In the genomic region with DNA sequence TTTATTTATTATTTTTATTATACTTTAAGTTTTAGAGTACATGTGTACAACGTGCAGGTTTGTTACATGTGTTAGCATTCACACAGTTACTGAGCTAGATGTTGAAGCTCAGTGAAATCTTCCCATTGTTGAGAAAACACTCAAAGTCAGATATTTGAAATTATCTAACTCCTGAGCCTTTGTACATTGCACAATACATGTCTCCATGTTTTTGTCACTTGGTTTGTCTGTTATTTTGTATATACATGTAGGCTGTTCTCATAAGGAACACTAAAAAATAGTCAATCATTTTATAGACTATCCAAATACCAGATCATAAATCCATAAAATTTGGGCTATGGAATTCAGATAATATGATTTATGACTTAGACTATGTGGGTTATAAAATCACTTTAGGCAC, we compare ENCODE assay signal across 39 cellular contexts.
"Had no signal": no experiment of that assay in that cellular context is flagged by ENCODE, and none has a peak within 500 bp of the region (broad histone marks: within the 10 kb centered on the region; RNA-seq: fewer than 3 reads in every experiment).

No MANE protein-coding gene starts in this region.

- H3K4me3 Mint-ChIP-seq: activated naive CD4-positive, alpha-beta T cell treated with anti-CD3 and anti-CD28 coated beads for 36 hours; activated naive CD4-positive, alpha-beta T cell treated with anti-CD3 and anti-CD28 coated beads, Interleukin-2, amount 10 ng/mL, durations not matched to agents 7 days and 5 days; activated naive CD4-positive, alpha-beta T cell treated with anti-CD3 and anti-CD28 coated beads, Interleukin-2, amount 50 U/mL, for 24 hours; activated naive CD8-positive, alpha-beta T cell; activated naive CD8-positive, alpha-beta T cell treated with anti-CD3 and anti-CD28 coated beads for 36 hours; activated naive CD8-positive, alpha-beta T cell treated with anti-CD3 and anti-CD28 coated beads, Interleukin-2, amount 10 ng/mL, durations not matched to agents 7 days and 5 days; activated naive CD8-positive, alpha-beta T cell treated with anti-CD3 and anti-CD28 coated beads, Interleukin-2, amount 50 U/mL, for 24 hours; activated T-cell treated with anti-CD3 and anti-CD28 coated beads, Interleukin-2, amount 50 U/mL, for 24 hours; activated T-cell treated with anti-CD3 and anti-CD28 coated beads, Interleukin-2, amount 50 U/mL, for 4 hours; activated T-cell treated with anti-CD3 and anti-CD28 coated beads, Interleukin-2, amount 50 U/mL, for 72 hours; activated T-helper 1 cell treated with anti-CD3 and anti-CD28 coated beads, Interleukin-12 subunit alpha, Interleukin-12 subunit beta, Interleukin-2, Interleukin-4 antibody, amounts not matched to agents 30 ng/mL and 10 ng/mL and 1 ng/mL, durations not matched to agents 14 hours and 24 hours and 36 hours; activated T-helper 17 cell treated with anti-CD3 and anti-CD28 coated beads, Interleukin-2, amount 50 U/mL, for 72 hours; brain; central memory CD8-positive, alpha-beta T cell had no signal

- DNase-seq: activated effector memory CD4-positive, alpha-beta T cell treated with anti-CD3 and anti-CD28 coated beads, Interleukin-2, amount 50 U/mL, for 16 hours; activated effector memory CD4-positive, alpha-beta T cell treated with Interleukin-2 at 50 U/mL for 16 hours; activated gamma-delta T cell; activated gamma-delta T cell treated with Interleukin-2 at 50 U/mL for 16 hours; activated naive CD4-positive, alpha-beta T cell; activated naive CD4-positive, alpha-beta T cell treated with anti-CD3 and anti-CD28 coated beads for 36 hours; activated naive CD4-positive, alpha-beta T cell treated with anti-CD3 and anti-CD28 coated beads, Interleukin-2, amount 10 ng/mL, durations not matched to agents 7 days and 5 days; activated naive CD4-positive, alpha-beta T cell treated with anti-CD3 and anti-CD28 coated beads, Interleukin-2, amount 50 U/mL, for 16 hours; activated naive CD4-positive, alpha-beta T cell treated with Interleukin-2 at 50 U/mL for 16 hours; activated naive CD8-positive, alpha-beta T cell treated with anti-CD3 and anti-CD28 coated beads for 36 hours; activated naive CD8-positive, alpha-beta T cell treated with anti-CD3 and anti-CD28 coated beads, Interleukin-2, amount 10 ng/mL, durations not matched to agents 7 days and 5 days; activated naive CD8-positive, alpha-beta T cell treated with anti-CD3 and anti-CD28 coated beads, Interleukin-2, amount 50 U/mL, for 24 hours; activated T-cell treated with anti-CD3 and anti-CD28 coated beads, Interleukin-2, amount 50 U/mL, for 24 hours; activated T-cell treated with anti-CD3 and anti-CD28 coated beads, Interleukin-2, amount 50 U/mL, for 4 hours; activated T-cell treated with anti-CD3 and anti-CD28 coated beads, Interleukin-2, amount 50 U/mL, for 48 hours; activated T-cell treated with anti-CD3 and anti-CD28 coated beads, Interleukin-2, amount 50 U/mL, for 72 hours; adrenal gland; amniotic stem cell; amygdala; anterior cingulate cortex; aorta; body of pancreas; brain microvascular endothelial cell; caudate nucleus; central memory CD4-positive, alpha-beta T cell; cerebellar nuclear complex had no signal

- H3K27ac ChIP-seq: adrenal gland, ascending aorta, body of pancreas, brain microvascular endothelial cell, breast epithelium, cardiac muscle cell had no signal

- H3K9me3 ChIP-seq: adrenal gland, ascending aorta, body of pancreas, breast epithelium had no signal

- ATAC-seq: activated naive CD4-positive, alpha-beta T cell treated with anti-CD3 and anti-CD28 coated beads, Interleukin-2, amount 50 U/mL, for 72 hours; activated naive CD8-positive, alpha-beta T cell treated with anti-CD3 and anti-CD28 coated beads, Interleukin-2, amount 50 U/mL, for 24 hours; activated T-cell treated with anti-CD3 and anti-CD28 coated beads, Interleukin-2, amount 50 U/mL, for 4 hours; activated T-cell treated with anti-CD3 and anti-CD28 coated beads, Interleukin-2, amount 50 U/mL, for 72 hours; activated T-helper 17 cell treated with anti-CD3 and anti-CD28 coated beads, Interleukin-2, amount 50 U/mL, for 72 hours; body of pancreas had no signal

- H3K9me3 Mint-ChIP-seq: activated naive CD4-positive, alpha-beta T cell treated with anti-CD3 and anti-CD28 coated beads for 36 hours; activated naive CD4-positive, alpha-beta T cell treated with anti-CD3 and anti-CD28 coated beads, Interleukin-2, amount 10 ng/mL, durations not matched to agents 7 days and 5 days; activated naive CD4-positive, alpha-beta T cell treated with anti-CD3 and anti-CD28 coated beads, Interleukin-2, amount 50 U/mL, for 24 hours; activated naive CD8-positive, alpha-beta T cell treated with anti-CD3 and anti-CD28 coated beads, Interleukin-2, amount 50 U/mL, for 24 hours; activated T-helper 1 cell treated with anti-CD3 and anti-CD28 coated beads, Interleukin-12 subunit alpha, Interleukin-12 subunit beta, Interleukin-2, Interleukin-4 antibody, amounts not matched to agents 30 ng/mL and 10 ng/mL and 1 ng/mL, durations not matched to agents 14 hours and 24 hours and 36 hours; brain had no signal

- H3K36me3 ChIP-seq: adrenal gland, ascending aorta, brain microvascular endothelial cell, breast epithelium, cardiac muscle cell had no signal

- H3K27me3 ChIP-seq: adrenal gland, ascending aorta, body of pancreas, brain microvascular endothelial cell, breast epithelium, cardiac muscle cell had no signal

- H3K4me1 Mint-ChIP-seq: activated naive CD4-positive, alpha-beta T cell treated with anti-CD3 and anti-CD28 coated beads, Interleukin-2, amount 10 ng/mL, durations not matched to agents 7 days and 5 days; activated naive CD4-positive, alpha-beta T cell treated with anti-CD3 and anti-CD28 coated beads, Interleukin-2, amount 50 U/mL, for 24 hours; activated naive CD8-positive, alpha-beta T cell treated with anti-CD3 and anti-CD28 coated beads for 36 hours; activated naive CD8-positive, alpha-beta T cell treated with anti-CD3 and anti-CD28 coated beads, Interleukin-2, amount 10 ng/mL, durations not matched to agents 7 days and 5 days; activated naive CD8-positive, alpha-beta T cell treated with anti-CD3 and anti-CD28 coated beads, Interleukin-2, amount 50 U/mL, for 24 hours; activated T-helper 17 cell treated with anti-CD3 and anti-CD28 coated beads, Interleukin-2, amount 50 U/mL, for 72 hours; brain; central memory CD8-positive, alpha-beta T cell had no signal

- H3K36me3 Mint-ChIP-seq: activated naive CD4-positive, alpha-beta T cell treated with anti-CD3 and anti-CD28 coated beads, Interleukin-2, amount 10 ng/mL, durations not matched to agents 7 days and 5 days; activated naive CD4-positive, alpha-beta T cell treated with anti-CD3 and anti-CD28 coated beads, Interleukin-2, amount 50 U/mL, for 24 hours; activated naive CD4-positive, alpha-beta T cell treated with anti-CD3 and anti-CD28 coated beads, Interleukin-2, amount 50 U/mL, for 72 hours; activated naive CD8-positive, alpha-beta T cell; activated naive CD8-positive, alpha-beta T cell treated with anti-CD3 and anti-CD28 coated beads for 36 hours; activated naive CD8-positive, alpha-beta T cell treated with anti-CD3 and anti-CD28 coated beads, Interleukin-2, amount 10 ng/mL, durations not matched to agents 7 days and 5 days; brain had no signal

- H3K27ac Mint-ChIP-seq: activated naive CD4-positive, alpha-beta T cell treated with anti-CD3 and anti-CD28 coated beads for 36 hours; activated naive CD4-positive, alpha-beta T cell treated with anti-CD3 and anti-CD28 coated beads, Interleukin-2, amount 10 ng/mL, durations not matched to agents 7 days and 5 days; activated naive CD4-positive, alpha-beta T cell treated with anti-CD3 and anti-CD28 coated beads, Interleukin-2, amount 50 U/mL, for 24 hours; activated naive CD4-positive, alpha-beta T cell treated with anti-CD3 and anti-CD28 coated beads, Interleukin-2, amount 50 U/mL, for 72 hours; activated naive CD8-positive, alpha-beta T cell; activated naive CD8-positive, alpha-beta T cell treated with anti-CD3 and anti-CD28 coated beads for 36 hours; activated naive CD8-positive, alpha-beta T cell treated with anti-CD3 and anti-CD28 coated beads, Interleukin-2, amount 10 ng/mL, durations not matched to agents 7 days and 5 days; activated naive CD8-positive, alpha-beta T cell treated with anti-CD3 and anti-CD28 coated beads, Interleukin-2, amount 50 U/mL, for 24 hours; activated T-cell treated with anti-CD3 and anti-CD28 coated beads, Interleukin-2, amount 50 U/mL, for 24 hours; activated T-cell treated with anti-CD3 and anti-CD28 coated beads, Interleukin-2, amount 50 U/mL, for 72 hours; activated T-helper 1 cell treated with anti-CD3 and anti-CD28 coated beads, Interleukin-12 subunit alpha, Interleukin-12 subunit beta, Interleukin-2, Interleukin-4 antibody, amounts not matched to agents 30 ng/mL and 10 ng/mL and 1 ng/mL, durations not matched to agents 14 hours and 24 hours and 36 hours; activated T-helper 17 cell treated with anti-CD3 and anti-CD28 coated beads, Interleukin-2, amount 50 U/mL, for 72 hours; activated T-helper 2 cell treated with anti-CD3 and anti-CD28 coated beads, Interferon-gamma antibody, Interleukin-2, Interleukin-4, amounts not matched to agents 10 μg/mL and 5 μg/mL and 100 μg/mL, durations not matched to agents 14 hours and 24 hours and 36 hours; brain had no signal

- H3K4me3 ChIP-seq: adrenal gland, ascending aorta, body of pancreas, breast epithelium, cardiac muscle cell had no signal

- H3K27me3 Mint-ChIP-seq: activated naive CD4-positive, alpha-beta T cell treated with anti-CD3 and anti-CD28 coated beads, Interleukin-2, amount 10 ng/mL, durations not matched to agents 7 days and 5 days; activated naive CD4-positive, alpha-beta T cell treated with anti-CD3 and anti-CD28 coated beads, Interleukin-2, amount 50 U/mL, for 24 hours; activated naive CD8-positive, alpha-beta T cell; activated naive CD8-positive, alpha-beta T cell treated with anti-CD3 and anti-CD28 coated beads for 36 hours; activated naive CD8-positive, alpha-beta T cell treated with anti-CD3 and anti-CD28 coated beads, Interleukin-2, amount 10 ng/mL, durations not matched to agents 7 days and 5 days; activated naive CD8-positive, alpha-beta T cell treated with anti-CD3 and anti-CD28 coated beads, Interleukin-2, amount 50 U/mL, for 24 hours; activated T-cell treated with anti-CD3 and anti-CD28 coated beads, Interleukin-2, amount 50 U/mL, for 24 hours; activated T-helper 17 cell treated with anti-CD3 and anti-CD28 coated beads, Interleukin-2, amount 50 U/mL, for 72 hours; brain; central memory CD8-positive, alpha-beta T cell had no signal

- FAIRE-seq: astrocyte, bronchial epithelial cell had no signal

- H3K4me1 ChIP-seq: adrenal gland, ascending aorta, body of pancreas, breast epithelium had no signal
